In the genomic region with DNA sequence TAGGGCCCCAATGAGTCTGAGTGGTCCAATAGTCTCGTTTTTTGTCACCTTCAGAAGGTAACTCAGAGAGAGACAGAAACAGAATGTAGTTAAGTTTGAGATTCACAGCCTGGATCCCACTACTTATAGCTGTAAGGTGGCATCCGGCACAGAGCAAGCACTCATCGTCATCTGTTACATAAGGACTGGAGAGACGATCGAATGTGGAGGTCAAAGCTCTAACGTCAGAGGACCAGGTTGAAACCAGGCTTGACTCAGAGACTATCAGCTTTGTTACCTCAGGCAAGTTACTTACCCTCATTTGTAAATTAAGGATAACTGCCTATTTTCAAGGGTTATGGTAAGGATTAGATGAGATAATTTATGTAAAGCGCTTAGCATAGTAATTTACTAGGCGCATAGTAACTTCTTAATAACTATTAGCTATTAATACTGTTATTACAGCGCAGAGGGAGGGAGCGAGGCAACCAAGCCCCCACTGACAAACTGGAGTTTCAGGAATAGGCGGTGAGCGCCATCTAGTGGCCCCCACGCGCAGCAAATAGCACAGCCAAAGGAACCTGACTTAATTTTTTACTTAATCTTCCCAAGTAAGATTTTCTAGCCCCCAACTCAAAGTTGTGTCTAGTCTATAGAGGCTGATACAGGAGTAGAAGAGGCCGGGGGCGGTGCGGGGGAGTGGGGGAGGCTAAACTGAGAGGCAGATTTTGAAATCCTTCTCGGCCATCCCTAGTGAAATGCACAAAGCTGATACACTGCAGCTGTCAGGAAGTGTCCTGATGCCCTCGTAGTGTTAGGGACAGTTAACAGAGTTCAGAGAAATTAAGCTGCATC, we compare ENCODE assay signal across 8 cellular contexts. TPM values are rescaled to one million over a fixed set of nuclear protein-coding genes. Genes with fewer than 3 reads are reported as not detected.
A peak's percentile ranks its signal among the peaks of the same experiment; 100 is the strongest.
DNase-seq lines count a peak whose midpoint lies in the region; ATAC-seq and FAIRE-seq lines count a peak whose summit lies in the region.

No MANE protein-coding gene starts in this region.

- intact Hi-C loops in activated CD4-positive, alpha-beta memory T cell treated with anti-CD3 and anti-CD28 coated beads for 36 hours (cut with micrococcal nuclease): loop anchor here (2.0 to 5.0 kb wide), 2 partner anchors 510 to 1821 kb away; no protein-coding TSS in a partner anchor

- H3K27ac Mint-ChIP-seq in activated CD4-positive, alpha-beta memory T cell treated with anti-CD3 and anti-CD28 coated beads for 36 hours: no peak overlapping the region

- H3K27me3 Mint-ChIP-seq in activated CD4-positive, alpha-beta memory T cell treated with anti-CD3 and anti-CD28 coated beads for 36 hours: peaks cover 21% of the 10 kb centered on the region

- H3K9ac ChIP-seq in neuronal stem cell (ENCODE audit: low read depth, low read length, poor library complexity): no peak overlapping the region

- no CpG with 5 or more reads among the region's 19 CpGs for WGBS in neuronal stem cell (ENCODE audit: extremely low coverage in 2 of 2, insufficient read length in 2 of 2, insufficient replicate concordance in 1 of 2), 2 donors

- no peak overlapping the region for H4K8ac ChIP-seq in neuronal stem cell (ENCODE audit: low read depth, low read length)

- no peak for FAIRE-seq in urothelium cell line (lab: Jason Lieb, UNC)

- no peak overlapping the region for H3K4me3 ChIP-seq in neuronal stem cell (ENCODE audit: low read length in 2 of 2)

- no peak overlapping the region for H3K18ac ChIP-seq in neuronal stem cell (ENCODE audit: low read length)

- no peak overlapping the region for H3K4ac ChIP-seq in neuronal stem cell (ENCODE audit: low read length)

- no peak overlapping the region for H2BK12ac ChIP-seq in neuronal stem cell (ENCODE audit: low read length)

- no peak overlapping the region for H2BK15ac ChIP-seq in neuronal stem cell (ENCODE audit: low read length)

- H2AFZ ChIP-seq in neuronal stem cell (ENCODE audit: low read length): peak overlapping the region; percentile 47

- H3K23ac ChIP-seq in neuronal stem cell (ENCODE audit: low read depth, low read length, poor library complexity): no peak overlapping the region

- H3K4me2 ChIP-seq in neuronal stem cell (ENCODE audit: insufficient read depth, low read length, poor library complexity, severe bottlenecking): no peak overlapping the region

- no peak overlapping the region for H3K14ac ChIP-seq in neuronal stem cell (ENCODE audit: low read length)

- H4K91ac ChIP-seq in neuronal stem cell (ENCODE audit: low read depth, low read length, poor library complexity): no peak overlapping the region

- no peaks in the 10 kb centered on the region for H3K36me3 ChIP-seq in neuronal stem cell (replicated peaks in 1 of 2; ENCODE audit: control insufficient read depth in 2 of 2, insufficient read depth in 2 of 2, low read length in 2 of 2)

- no peaks in the 10 kb centered on the region for H3K4me1 Mint-ChIP-seq in activated CD4-positive, alpha-beta memory T cell treated with anti-CD3 and anti-CD28 coated beads for 36 hours (ENCODE audit: low read depth)

- POLR2A ChIA-PET in activated CD4-positive, alpha-beta memory T cell treated with anti-CD3 and anti-CD28 coated beads for 36 hours (lab: Charles Lee): no interaction called here

- H2BK120ac ChIP-seq in neuronal stem cell (ENCODE audit: low read depth, low read length): no peak overlapping the region

- H3K4me3 Mint-ChIP-seq in activated CD4-positive, alpha-beta memory T cell treated with anti-CD3 and anti-CD28 coated beads for 36 hours: no peak overlapping the region

- no peak overlapping the region for H2AK5ac ChIP-seq in neuronal stem cell (ENCODE audit: low read depth, low read length)

- no peak overlapping the region for H3K27ac ChIP-seq in neuronal stem cell (replicated peaks; ENCODE audit: low read length)

- H2BK5ac ChIP-seq in neuronal stem cell (ENCODE audit: low read length): no peak overlapping the region

- no peaks in the 10 kb centered on the region for H3K79me1 ChIP-seq in neuronal stem cell (ENCODE audit: low read depth, low read length)

- H3K9me3 ChIP-seq in neuronal stem cell (replicated peaks in 1 of 2; ENCODE audit: control insufficient read depth in 2 of 2, insufficient read depth in 1 of 2, low read depth in 1 of 2, low read length in 2 of 2): no peaks in the 10 kb centered on the region

- H3K27me3 ChIP-seq in neuronal stem cell (ENCODE audit: control insufficient read depth in 3 of 3, insufficient read depth in 3 of 3, low read depth in 1 of 3, low read length in 3 of 3): peaks cover 0 to 20% (median 0%) of the 10 kb centered on the region in 3 experiments

- ATAC-seq in HG02588 (IDR thresholded peaks at IDR 0.05; ENCODE audit: unreplicated experiment): peak; percentile 73

- H3K4me1 ChIP-seq in neuronal stem cell (ENCODE audit: control insufficient read depth in 2 of 2, insufficient read depth in 1 of 2, low read depth in 1 of 2, low read length in 2 of 2): peaks cover 0 to 2% of the 10 kb centered on the region in 2 donors

- no peaks in the 10 kb centered on the region for H3K9me3 Mint-ChIP-seq in activated CD4-positive, alpha-beta memory T cell treated with anti-CD3 and anti-CD28 coated beads for 36 hours

- CTCF ChIA-PET in activated CD4-positive, alpha-beta memory T cell treated with anti-CD3 and anti-CD28 coated beads for 36 hours (lab: Charles Lee): interaction anchor here (0.7 to 2.5 kb wide), 13 partner anchors 9 to 1822 kb away, joined by 3 to 15 read pairs (median 4); no protein-coding TSS in a partner anchor

- H3K36me3 Mint-ChIP-seq in activated CD4-positive, alpha-beta memory T cell treated with anti-CD3 and anti-CD28 coated beads for 36 hours: no peaks in the 10 kb centered on the region

- DNase-seq in SIG-M5 treated with dmso at 0.1 percent for 504 hours (lab: John Stamatoyannopoulos, UW; ENCODE audit: unreplicated experiment) (peak; percentile 24), SIG-M5 (lab: John Stamatoyannopoulos, UW) (no peak), NCI-H345 treated with DMSO at 0.1 percent for 48 hours (lab: John Stamatoyannopoulos, UW; ENCODE audit: unreplicated experiment) (peak; percentile 7), fibroblast of gingiva (ENCODE audit: low read depth) (peak; percentile 6), neuronal stem cell (ENCODE audit: low spot score) (peak; percentile 51), urothelium cell line (ENCODE audit: low spot score) (peak; percentile 48)
- DNase-seq in activated CD4-positive, alpha-beta memory T cell treated with anti-CD3 and anti-CD28 coated beads for 36 hours: peak; percentile 49

RNA-seq across cellular contexts. Expression of a gene that starts 29.0 kb away (rescaled TPM):
- total RNA-seq in activated CD4-positive, alpha-beta memory T cell treated with anti-CD3 and anti-CD28 coated beads for 36 hours: 100 to 1,000 TPM; 154 to 166 TPM
- 98.3 TPM for polyA plus RNA-seq in neuronal stem cell (2013, experiment 1 of 2)
- polyA plus RNA-seq in neuronal stem cell (2013, experiment 2 of 2): 98.1 TPM
